1 cellular context compared by ENCODE assay signal in genomic region chr10:125017547-125018298, GRCh38.
TF ChIP-seq lines count a peak whose summit lies in the region.

No MANE protein-coding gene starts in this region.

TF ChIP-seq in SK-N-SH, 30 proteins besides CTCF, POLR2A, EP300 and RAD21:
- TF ChIP-seq, protein P1, sequence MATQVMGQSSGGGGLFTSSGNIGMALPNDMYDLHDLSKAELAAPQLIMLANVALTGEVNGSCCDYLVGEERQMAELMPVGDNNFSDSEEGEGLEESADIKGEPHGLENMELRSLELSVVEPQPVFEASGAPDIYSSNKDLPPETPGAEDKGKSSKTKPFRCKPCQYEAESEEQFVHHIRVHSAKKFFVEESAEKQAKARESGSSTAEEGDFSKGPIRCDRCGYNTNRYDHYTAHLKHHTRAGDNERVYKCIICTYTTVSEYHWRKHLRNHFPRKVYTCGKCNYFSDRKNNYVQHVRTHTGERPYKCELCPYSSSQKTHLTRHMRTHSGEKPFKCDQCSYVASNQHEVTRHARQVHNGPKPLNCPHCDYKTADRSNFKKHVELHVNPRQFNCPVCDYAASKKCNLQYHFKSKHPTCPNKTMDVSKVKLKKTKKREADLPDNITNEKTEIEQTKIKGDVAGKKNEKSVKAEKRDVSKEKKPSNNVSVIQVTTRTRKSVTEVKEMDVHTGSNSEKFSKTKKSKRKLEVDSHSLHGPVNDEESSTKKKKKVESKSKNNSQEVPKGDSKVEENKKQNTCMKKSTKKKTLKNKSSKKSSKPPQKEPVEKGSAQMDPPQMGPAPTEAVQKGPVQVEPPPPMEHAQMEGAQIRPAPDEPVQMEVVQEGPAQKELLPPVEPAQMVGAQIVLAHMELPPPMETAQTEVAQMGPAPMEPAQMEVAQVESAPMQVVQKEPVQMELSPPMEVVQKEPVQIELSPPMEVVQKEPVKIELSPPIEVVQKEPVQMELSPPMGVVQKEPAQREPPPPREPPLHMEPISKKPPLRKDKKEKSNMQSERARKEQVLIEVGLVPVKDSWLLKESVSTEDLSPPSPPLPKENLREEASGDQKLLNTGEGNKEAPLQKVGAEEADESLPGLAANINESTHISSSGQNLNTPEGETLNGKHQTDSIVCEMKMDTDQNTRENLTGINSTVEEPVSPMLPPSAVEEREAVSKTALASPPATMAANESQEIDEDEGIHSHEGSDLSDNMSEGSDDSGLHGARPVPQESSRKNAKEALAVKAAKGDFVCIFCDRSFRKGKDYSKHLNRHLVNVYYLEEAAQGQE (IDR thresholded peaks at IDR 0.05; ENCODE audit: low read depth, low read length), result no peak
- TF ChIP-seq GATA2 (CRISPR knock-in tag; IDR thresholded peaks at IDR 0.05) (no peak), FOXM1 (IDR thresholded peaks at IDR 0.05; ENCODE audit: low read depth) (no peak), CHD2 (IDR thresholded peaks at IDR 0.05; ENCODE audit: low read length, partially characterized antibody) (no peak), NRF1 (IDR thresholded peaks at IDR 0.05; ENCODE audit: low read depth, low read length) (no peak), MEF2A (IDR thresholded peaks at IDR 0.05; ENCODE audit: borderline replicate concordance, low read depth) (no peak), EZH2phosphoT487 (IDR thresholded peaks at IDR 0.05; ENCODE audit: borderline replicate concordance, low read depth) (no peak), FOSL2 (IDR thresholded peaks at IDR 0.05; ENCODE audit: borderline replicate concordance, low read depth) (no peak), POLR2AphosphoS5 (IDR thresholded peaks at IDR 0.05; ENCODE audit: low read depth, low read length) (no peak), USF2 (IDR thresholded peaks at IDR 0.05; ENCODE audit: borderline replicate concordance, low read depth, low read length) (no peak), YY1 (IDR thresholded peaks at IDR 0.05; ENCODE audit: low read depth) (no peak)
- TF ChIP-seq, protein P2, sequence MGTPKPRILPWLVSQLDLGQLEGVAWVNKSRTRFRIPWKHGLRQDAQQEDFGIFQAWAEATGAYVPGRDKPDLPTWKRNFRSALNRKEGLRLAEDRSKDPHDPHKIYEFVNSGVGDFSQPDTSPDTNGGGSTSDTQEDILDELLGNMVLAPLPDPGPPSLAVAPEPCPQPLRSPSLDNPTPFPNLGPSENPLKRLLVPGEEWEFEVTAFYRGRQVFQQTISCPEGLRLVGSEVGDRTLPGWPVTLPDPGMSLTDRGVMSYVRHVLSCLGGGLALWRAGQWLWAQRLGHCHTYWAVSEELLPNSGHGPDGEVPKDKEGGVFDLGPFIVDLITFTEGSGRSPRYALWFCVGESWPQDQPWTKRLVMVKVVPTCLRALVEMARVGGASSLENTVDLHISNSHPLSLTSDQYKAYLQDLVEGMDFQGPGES (IDR thresholded peaks at IDR 0.05; ENCODE audit: low read depth, low read length), result no peak
- TF ChIP-seq, protein P3, sequence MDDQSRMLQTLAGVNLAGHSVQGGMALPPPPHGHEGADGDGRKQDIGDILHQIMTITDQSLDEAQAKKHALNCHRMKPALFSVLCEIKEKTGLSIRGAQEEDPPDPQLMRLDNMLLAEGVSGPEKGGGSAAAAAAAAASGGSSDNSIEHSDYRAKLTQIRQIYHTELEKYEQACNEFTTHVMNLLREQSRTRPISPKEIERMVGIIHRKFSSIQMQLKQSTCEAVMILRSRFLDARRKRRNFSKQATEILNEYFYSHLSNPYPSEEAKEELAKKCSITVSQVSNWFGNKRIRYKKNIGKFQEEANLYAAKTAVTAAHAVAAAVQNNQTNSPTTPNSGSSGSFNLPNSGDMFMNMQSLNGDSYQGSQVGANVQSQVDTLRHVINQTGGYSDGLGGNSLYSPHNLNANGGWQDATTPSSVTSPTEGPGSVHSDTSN (IDR thresholded peaks at IDR 0.05), result no peak
